28 cellular contexts compared by ENCODE assay signal in the genomic region with DNA sequence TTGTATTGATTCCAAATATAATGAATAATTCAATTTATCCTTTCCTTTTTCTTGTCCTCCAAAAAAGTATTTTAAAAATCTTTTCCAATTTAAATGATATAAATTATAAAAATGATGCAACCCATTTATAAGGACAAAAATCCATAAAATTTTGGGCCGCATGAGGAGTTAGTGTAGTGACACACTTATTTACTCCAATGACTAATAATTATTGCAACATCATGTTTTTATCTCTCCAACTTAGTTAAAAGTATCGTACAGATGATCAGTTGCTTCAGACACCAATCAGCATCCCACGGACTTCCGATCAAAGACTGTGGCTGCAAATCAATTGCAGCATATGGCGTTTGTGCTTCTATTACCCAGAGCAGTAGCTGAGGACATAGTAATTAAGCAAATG. TPM values are rescaled to one million over a fixed set of nuclear protein-coding genes. Genes with fewer than 3 reads are reported as not detected.
DNase-seq lines count a peak whose midpoint lies in the region; ATAC-seq, FAIRE-seq and TF ChIP-seq lines count a peak whose summit lies in the region.
"Had no signal": no experiment of that assay in that cellular context is flagged by ENCODE, and none has a peak within 500 bp of the region (broad histone marks: within the 10 kb centered on the region; RNA-seq: fewer than 3 reads in every experiment).

No MANE protein-coding gene starts in this region.

- H3K4me1 ChIP-seq in HepG2 (ENCODE audit: insufficient read depth, low read length) (no peaks in the 10 kb centered on the region), right lobe of liver (no peaks in the 10 kb centered on the region), PC-3 (ENCODE audit: insufficient read depth, low read length) (peaks cover 5% of the 10 kb centered on the region), body of pancreas (no peaks in the 10 kb centered on the region)
- H3K4me1 ChIP-seq: A549, BE2C, BLaER1 had no signal

- H4K20me1 ChIP-seq in HepG2 (ENCODE audit: insufficient read depth, low read length) (no peaks in the 10 kb centered on the region), PC-3 (ENCODE audit: low read length) (no peaks in the 10 kb centered on the region)
- H4K20me1 ChIP-seq: BLaER1 had no signal

- H3K9me3 ChIP-seq in HepG2 (ENCODE audit: low read length), result peaks cover 5% of the 10 kb centered on the region
- no peaks in the 10 kb centered on the region for H3K9me3 ChIP-seq in right lobe of liver
- peaks cover 6% of the 10 kb centered on the region for H3K9me3 ChIP-seq in PC-3 (ENCODE audit: low read length)
- peaks cover 0 to 4% (median 0%) of the 10 kb centered on the region in 3 donors for H3K9me3 ChIP-seq in body of pancreas
- H3K9me3 ChIP-seq: A549, BE2C had no signal

- H3K79me2 ChIP-seq in HepG2 (ENCODE audit: insufficient read depth, low read length) (no peaks in the 10 kb centered on the region), PC-3 (ENCODE audit: low read length) (no peaks in the 10 kb centered on the region)

- H3F3A ChIP-seq in PC-3 (ENCODE audit: low read length, unreplicated experiment), result no peaks in the 10 kb centered on the region

- no peaks in the 10 kb centered on the region for H3K36me3 ChIP-seq in HepG2 (replicated peaks in 1 of 2; ENCODE audit: control insufficient read depth in 1 of 2, insufficient read depth in 2 of 2, low read length in 2 of 2)
- H3K36me3 ChIP-seq in right lobe of liver, result no peaks in the 10 kb centered on the region
- no peaks in the 10 kb centered on the region for H3K36me3 ChIP-seq in PC-3 (ENCODE audit: low read depth, low read length)
- H3K36me3 ChIP-seq in body of pancreas (replicated peaks in 1 of 2; ENCODE audit: insufficient read depth in 1 of 2, low read depth in 2 of 2), result no peaks in the 10 kb centered on the region
- H3K36me3 ChIP-seq: BE2C, BLaER1 had no signal

- H3K27ac ChIP-seq in HepG2 (ENCODE audit: extremely low read length, insufficient read depth, low read length) (no peak overlapping the region), right lobe of liver (no peak overlapping the region), PC-3 (ENCODE audit: low read length) (no peak overlapping the region), body of pancreas (no peak overlapping the region)
- H3K27ac ChIP-seq: 22Rv1, A549, BLaER1 had no signal

- TF ChIP-seq EP300 in HepG2 (IDR thresholded peaks at IDR 0.05; ENCODE audit: low read depth in 2 of 2, low read length in 2 of 2) (no peak), HepG2 (CRISPR knock-in tag; IDR thresholded peaks at IDR 0.05; ENCODE audit: borderline replicate concordance) (no peak)

- WGBS in HepG2 (ENCODE audit: low lambda C conversion rate), result 46% methylated on average over 5 of the region's 5 CpGs
- 84% methylated on average over 5 of the region's 5 CpGs for WGBS in right lobe of liver (ENCODE audit: insufficient coverage, low coverage, low lambda C conversion rate, missing lambda C conversion rate)
- 87 to 90% methylated on average over 5 of the region's 5 CpGs for WGBS in body of pancreas, 2 donors

- no peaks in the 10 kb centered on the region for H3K27me3 ChIP-seq in HepG2 (ENCODE audit: control insufficient read depth in 1 of 2, insufficient read depth in 2 of 2, low read length in 2 of 2)
- no peaks in the 10 kb centered on the region for H3K27me3 ChIP-seq in right lobe of liver
- peaks cover 45% of the 10 kb centered on the region for H3K27me3 ChIP-seq in PC-3 (ENCODE audit: low read length)
- H3K27me3 ChIP-seq in body of pancreas, result no peaks in the 10 kb centered on the region
- H3K27me3 ChIP-seq: BE2C, BLaER1 had no signal

- TF ChIP-seq CTCF in HepG2 (CRISPR knock-in tag; IDR thresholded peaks at IDR 0.05) (no peak), right lobe of liver (IDR thresholded peaks at IDR 0.05) (no peak), PC-3 (conservative IDR thresholded peaks at IDR 0.05; ENCODE audit: low read depth, low read length) (no peak), body of pancreas (IDR thresholded peaks at IDR 0.05) (no peak)

- POLR2A ChIA-PET in HepG2 (lab: Yijun Ruan, JAX) (no interaction called here), PC-3 (lab: Charles Lee; ENCODE audit: unreplicated experiment) (no interaction called here)

- H3K4me3 ChIP-seq in HepG2 (replicated peaks in 1 of 3; ENCODE audit: insufficient read depth in 1 of 3, low read depth in 2 of 3, low read length in 3 of 3) (no peak overlapping the region), right lobe of liver (no peak overlapping the region), PC-3 (ENCODE audit: low read length) (no peak overlapping the region), body of pancreas (no peak overlapping the region)
- H3K4me3 ChIP-seq: A549, BLaER1 had no signal

- H2AFZ ChIP-seq in HepG2 (ENCODE audit: low read length) (no peak overlapping the region), PC-3 (ENCODE audit: low read length) (no peak overlapping the region)

- intact Hi-C loops in HepG2 (cut with micrococcal nuclease; ENCODE audit: unreplicated experiment), result no loop called here
- intact Hi-C loops in right lobe of liver (cut with DNase I), result no loop called here
- intact Hi-C loops in PC-3 (cut with micrococcal nuclease), result no loop called here
- intact Hi-C loops in body of pancreas (cut with DNase I), result no loop called here

- in situ Hi-C loops in HepG2 (cut with HindIII; ENCODE audit: extremely low pct_ligation_motif_present, low pct_unique_long_range_greater_than_20kb), result no loop called here

- no peak for TF ChIP-seq RAD21 in HepG2 (CRISPR knock-in tag; IDR thresholded peaks at IDR 0.05)

- BruUV-seq in HepG2 (replicated peaks; lab: Mats Ljungman, UMichigan) (no TSS peak), PC-3 (replicated peaks; lab: Mats Ljungman, UMichigan) (no TSS peak)

- H3K9ac ChIP-seq in HepG2 (ENCODE audit: insufficient read depth, low read depth, low read length), result no peak overlapping the region
- no peak overlapping the region for H3K9ac ChIP-seq in PC-3 (ENCODE audit: low read length)
- H3K9ac ChIP-seq: BLaER1 had no signal

- no peak for ATAC-seq in HepG2
- ATAC-seq in right lobe of liver, result no peak
- ATAC-seq in PC-3, result no peak
- ATAC-seq in body of pancreas, result no peak
- ATAC-seq: A549 had no signal

- no peaks in the 10 kb centered on the region for H3K9me2 ChIP-seq in PC-3 (replicated peaks; ENCODE audit: low read length)

- TF ChIP-seq POLR2A in HepG2 (IDR thresholded peaks at IDR 0.05; ENCODE audit: insufficient read depth in 1 of 2, low read depth in 2 of 2, low read length in 2 of 2), result no peak
- no peak for TF ChIP-seq POLR2A in right lobe of liver (IDR thresholded peaks at IDR 0.05)
- no peak for TF ChIP-seq POLR2A in body of pancreas (IDR thresholded peaks at IDR 0.05)

- no peak for DNase-seq in HepG2 (ENCODE audit: low spot score)
- DNase-seq in right lobe of liver, result no peak
- peak; percentile 52 for DNase-seq in PC-3
- no peak for DNase-seq in urothelium cell line (ENCODE audit: low spot score)
- no peak for DNase-seq in body of pancreas
- DNase-seq: AML-193; BE2C; C1 segment of cervical spinal cord; CD4-positive, alpha-beta memory T cell; CD4-positive, CD25-positive, alpha-beta regulatory T cell; CD8-positive, alpha-beta memory T cell; COR-L47; DMS 273 treated with DMSO at 0.1 percent for 48 hours; DMS153; DMS53; DMS79; DND-41; EL; GF-D8 had no signal

- H3K4me2 ChIP-seq in HepG2 (ENCODE audit: low read depth, low read length) (no peak overlapping the region), PC-3 (ENCODE audit: low read length) (no peak overlapping the region)
- H3K4me2 ChIP-seq: A549, BLaER1 had no signal

- FAIRE-seq in HepG2 (lab: Jason Lieb, UNC) (no peak), urothelium cell line (lab: Jason Lieb, UNC) (no peak)
- FAIRE-seq: A549, GM12891, GM19239 had no signal

- CTCF ChIA-PET in HepG2 (lab: Yijun Ruan, JAX; ENCODE audit: low intra/inter-chr PET ratio, low total read pairs) (no interaction called here), PC-3 (lab: Charles Lee) (no interaction called here)

TF ChIP-seq in HepG2, 621 proteins besides CTCF, POLR2A, EP300 and RAD21:
- TF ChIP-seq CEBPB (IDR thresholded peaks at IDR 0.05; ENCODE audit: borderline replicate concordance, low read depth, low read length), result peak; percentile 25; the same call in 1 of the 2 replicates
- no peak for TF ChIP-seq ZNF296 (CRISPR knock-in tag; conservative IDR thresholded peaks at IDR 0.05)

RNA-seq across cellular contexts. Expression of a gene that starts 58.6 kb away (rescaled TPM):
- total RNA-seq in HepG2 (2016; rRNA removed; fragmentation: Illumina TruSeq; extraction: Trizol) (not detected in 2 replicates), right lobe of liver (under 1 TPM in 3 of 6 experiments, not detected in 3; 0.12 to 0.23 (median 0.13) TPM), PC-3 (2014; rRNA removed) (not detected in 2 replicates), body of pancreas (not detected)
- total RNA-seq in HepG2 (2016; cell fraction: cytosol; rRNA removed; fragmentation: Illumina TruSeq; extraction: Trizol; ENCODE audit: low read depth), result not detected in 2 replicates
- total RNA-seq in HepG2 (2016; cell fraction: insoluble cytoplasmic fraction; rRNA removed; fragmentation: Illumina TruSeq; extraction: Trizol), result not detected in 2 replicates
- total RNA-seq in HepG2 (2016; cell fraction: membrane; rRNA removed; fragmentation: Illumina TruSeq; extraction: Trizol), result not detected in 2 replicates
- not detected in 2 replicates for total RNA-seq in HepG2 (2016; cell fraction: nucleus; rRNA removed; fragmentation: Illumina TruSeq; extraction: Trizol)
- not detected in 2 replicates for polyA plus RNA-seq in HepG2 (2011; rRNA removed)
- not detected in 2 replicates for polyA plus RNA-seq in HepG2 (2011; cell fraction: cytosol; rRNA removed)
- polyA plus RNA-seq in HepG2 (2011; cell fraction: nucleus; rRNA removed), result not detected in 2 replicates
- not detected in 2 replicates for polyA plus RNA-seq in HepG2 (2012)
- polyA plus RNA-seq in HepG2 (2016; cell fraction: cytosol; fragmentation: Illumina TruSeq; extraction: Trizol; ENCODE audit: low read depth), result not detected in 2 replicates
- not detected in 2 replicates for polyA plus RNA-seq in HepG2 (2016; cell fraction: insoluble cytoplasmic fraction; fragmentation: Illumina TruSeq; extraction: Trizol; ENCODE audit: low read depth)
- not detected in 2 replicates for polyA plus RNA-seq in HepG2 (2016; cell fraction: membrane; fragmentation: Illumina TruSeq; extraction: Trizol; ENCODE audit: low read depth)
- not detected in 2 replicates for polyA plus RNA-seq in HepG2 (2016; cell fraction: nucleus; fragmentation: Illumina TruSeq; extraction: Trizol; ENCODE audit: insufficient read depth, low read depth)
- not detected in 2 replicates for polyA minus RNA-seq in HepG2 (2011; rRNA and poly(A)+ RNA removed; ENCODE audit: low replicate concordance)
- polyA minus RNA-seq in HepG2 (2011; cell fraction: cytosol; rRNA and poly(A)+ RNA removed), result not detected in 2 replicates
- polyA minus RNA-seq in HepG2 (2011; cell fraction: nucleus; rRNA and poly(A)+ RNA removed), result not detected in 2 replicates
- total RNA-seq: A172; CD4-positive, alpha-beta memory T cell; CD4-positive, CD25-positive, alpha-beta regulatory T cell; CD8-positive, alpha-beta memory T cell; Daoy; G401 had no signal
- polyA plus RNA-seq: A549; CD14-positive monocyte; CD4-positive, alpha-beta memory T cell; CD4-positive, CD25-positive, alpha-beta regulatory T cell; CD8-positive, alpha-beta memory T cell had no signal
